In genomic region chr14:95444132-95445129, GRCh38 we compare ENCODE assay signal across 1 cellular context.
TF ChIP-seq lines count a peak whose summit lies in the region.

No MANE protein-coding gene starts in this region.

TF ChIP-seq in HepG2, 621 proteins besides CTCF, POLR2A, EP300 and RAD21 (continued from another document):
- TF ChIP-seq ZNF276 (CRISPR knock-in tag; IDR thresholded peaks at IDR 0.05; ENCODE audit: low read depth) (no peak), ZNF691 (CRISPR knock-in tag; IDR thresholded peaks at IDR 0.05; ENCODE audit: borderline replicate concordance, low read depth) (peak; percentile 66; the same call in 1 of the 2 replicates), MTA1 (CRISPR knock-in tag; IDR thresholded peaks at IDR 0.05; ENCODE audit: borderline replicate concordance) (peak; percentile 74; the same call in 1 of the 2 replicates), ZNF7 (CRISPR knock-in tag; IDR thresholded peaks at IDR 0.05) (no peak), SAP130 (CRISPR knock-in tag; IDR thresholded peaks at IDR 0.05; ENCODE audit: low read depth) (peak; percentile 84), MYPOP (CRISPR knock-in tag; IDR thresholded peaks at IDR 0.05) (peak; percentile 59; the same call in 1 of the 2 replicates), THAP9 (CRISPR knock-in tag; IDR thresholded peaks at IDR 0.05; ENCODE audit: borderline replicate concordance) (no peak), ZFYVE20 (CRISPR knock-in tag; IDR thresholded peaks at IDR 0.05; ENCODE audit: borderline replicate concordance, low read depth) (no peak), NFIB (CRISPR knock-in tag; IDR thresholded peaks at IDR 0.05; ENCODE audit: borderline replicate concordance) (no peak), ZNF777 (CRISPR knock-in tag; IDR thresholded peaks at IDR 0.05) (no peak), ZBTB43 (CRISPR knock-in tag; conservative IDR thresholded peaks at IDR 0.05) (peak; percentile 65; the same call in 1 of the 2 replicates), TAF15 (IDR thresholded peaks at IDR 0.05; ENCODE audit: low read depth, low read length, poor library complexity, severe bottlenecking) (no peak), GATAD2A (CRISPR knock-in tag; IDR thresholded peaks at IDR 0.05) (peak; percentile 96)
TF ChIP-seq in HepG2: peak in this region for 168.
